Comparison of ENCODE assay signal across 1 cellular context in the genomic region with DNA sequence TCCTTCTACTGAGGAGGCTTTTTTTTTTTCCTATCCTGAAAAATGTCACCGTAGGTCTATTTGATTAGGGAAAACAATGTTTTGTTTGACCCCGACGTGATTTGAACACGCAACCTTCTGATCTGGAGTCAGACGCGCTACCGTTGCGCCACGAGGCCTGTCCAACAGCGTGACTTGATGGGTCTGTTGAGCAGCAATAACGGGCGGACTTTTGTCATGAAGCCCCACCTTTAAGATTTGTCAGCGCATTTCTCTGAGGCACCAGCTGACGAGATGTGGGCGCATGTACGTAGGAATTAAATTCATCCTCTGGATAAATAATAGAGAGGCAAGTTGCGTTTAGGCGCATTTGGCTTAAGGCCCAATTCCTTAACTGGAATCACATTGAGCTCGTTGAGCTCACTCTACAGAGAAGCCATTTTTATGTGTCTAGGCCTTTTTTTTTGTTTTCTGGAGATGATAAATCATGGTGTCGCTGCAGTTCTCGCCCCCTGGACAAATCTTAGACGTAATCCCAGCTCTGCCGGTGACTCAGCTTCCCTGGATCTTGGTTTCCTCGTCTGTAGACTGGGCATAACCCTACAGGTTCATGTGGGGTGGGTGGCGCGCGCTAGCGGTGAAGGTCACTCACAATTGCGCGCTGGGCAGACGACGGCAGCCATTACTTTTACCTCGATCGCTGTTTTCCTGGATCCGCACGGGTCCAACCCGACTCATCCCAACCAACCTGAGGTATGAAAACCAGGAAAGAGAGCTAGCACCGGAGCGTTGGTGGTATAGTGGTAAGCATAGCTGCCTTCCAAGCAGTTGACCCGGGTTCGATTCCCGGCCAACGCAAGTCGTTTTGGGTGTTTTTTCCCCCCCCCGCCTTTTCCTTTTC.
A peak's percentile ranks its signal among the peaks of the same experiment; 100 is the strongest.
TF ChIP-seq lines count a peak whose summit lies in the region.

No MANE protein-coding gene starts in this region.

TF ChIP-seq in HepG2, 621 proteins besides CTCF, POLR2A, EP300 and RAD21 (continued from another document and continues in another):
- TF ChIP-seq ZNF879 (CRISPR knock-in tag; IDR thresholded peaks at IDR 0.05): no peak
- 0 out of 2 replicates have a peak, but pooled peaks have one; percentile 12 for TF ChIP-seq ZNF891 (CRISPR knock-in tag; IDR thresholded peaks at IDR 0.05)
- no peak for TF ChIP-seq HNRNPLL (IDR thresholded peaks at IDR 0.05; ENCODE audit: low read depth, low read length, poor library complexity, severe bottlenecking)
- peak; percentile 67; the same call in 1 of the 2 replicates for TF ChIP-seq MAZ (IDR thresholded peaks at IDR 0.05; ENCODE audit: borderline replicate concordance, low read depth, low read length)
- peak; percentile 28; the same call in 1 of the 2 replicates for TF ChIP-seq MAZ (CRISPR knock-in tag; IDR thresholded peaks at IDR 0.05; ENCODE audit: low read depth)
- peak; percentile 12 for TF ChIP-seq ZNF580 (CRISPR knock-in tag; IDR thresholded peaks at IDR 0.05; ENCODE audit: borderline replicate concordance, low read depth)
- TF ChIP-seq MTF1 (CRISPR knock-in tag; IDR thresholded peaks at IDR 0.05): no peak
- TF ChIP-seq ZBTB38 (CRISPR knock-in tag; IDR thresholded peaks at IDR 0.05): peak; percentile 54; the same call in 1 of the 2 replicates
- 0 out of 2 replicates have a peak, but pooled peaks have one; percentile 57 for TF ChIP-seq ZFP1 (CRISPR knock-in tag; IDR thresholded peaks at IDR 0.05)
- TF ChIP-seq, protein P1, sequence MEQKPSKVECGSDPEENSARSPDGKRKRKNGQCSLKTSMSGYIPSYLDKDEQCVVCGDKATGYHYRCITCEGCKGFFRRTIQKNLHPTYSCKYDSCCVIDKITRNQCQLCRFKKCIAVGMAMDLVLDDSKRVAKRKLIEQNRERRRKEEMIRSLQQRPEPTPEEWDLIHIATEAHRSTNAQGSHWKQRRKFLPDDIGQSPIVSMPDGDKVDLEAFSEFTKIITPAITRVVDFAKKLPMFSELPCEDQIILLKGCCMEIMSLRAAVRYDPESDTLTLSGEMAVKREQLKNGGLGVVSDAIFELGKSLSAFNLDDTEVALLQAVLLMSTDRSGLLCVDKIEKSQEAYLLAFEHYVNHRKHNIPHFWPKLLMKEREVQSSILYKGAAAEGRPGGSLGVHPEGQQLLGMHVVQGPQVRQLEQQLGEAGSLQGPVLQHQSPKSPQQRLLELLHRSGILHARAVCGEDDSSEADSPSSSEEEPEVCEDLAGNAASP (CRISPR knock-in tag; IDR thresholded peaks at IDR 0.05; ENCODE audit: borderline replicate concordance): peak; percentile 81
- peak; percentile 45; the same call in 1 of the 2 replicates for TF ChIP-seq SIN3B (IDR thresholded peaks at IDR 0.05; ENCODE audit: low read length)
- peak; percentile 35; the same call in 1 of the 2 replicates for TF ChIP-seq DR1 (CRISPR knock-in tag; IDR thresholded peaks at IDR 0.05)
- TF ChIP-seq ZNF629 (CRISPR knock-in tag; conservative IDR thresholded peaks at IDR 0.05): peak; percentile 86
- TF ChIP-seq HIC2 (CRISPR knock-in tag; IDR thresholded peaks at IDR 0.05; ENCODE audit: low read depth): no peak
- TF ChIP-seq, protein P2, sequence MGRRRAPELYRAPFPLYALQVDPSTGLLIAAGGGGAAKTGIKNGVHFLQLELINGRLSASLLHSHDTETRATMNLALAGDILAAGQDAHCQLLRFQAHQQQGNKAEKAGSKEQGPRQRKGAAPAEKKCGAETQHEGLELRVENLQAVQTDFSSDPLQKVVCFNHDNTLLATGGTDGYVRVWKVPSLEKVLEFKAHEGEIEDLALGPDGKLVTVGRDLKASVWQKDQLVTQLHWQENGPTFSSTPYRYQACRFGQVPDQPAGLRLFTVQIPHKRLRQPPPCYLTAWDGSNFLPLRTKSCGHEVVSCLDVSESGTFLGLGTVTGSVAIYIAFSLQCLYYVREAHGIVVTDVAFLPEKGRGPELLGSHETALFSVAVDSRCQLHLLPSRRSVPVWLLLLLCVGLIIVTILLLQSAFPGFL (CRISPR knock-in tag; IDR thresholded peaks at IDR 0.05): no peak
- peak; percentile 0; the same call in 1 of the 2 replicates for TF ChIP-seq KDM3A (CRISPR knock-in tag; IDR thresholded peaks at IDR 0.05; ENCODE audit: low read depth)
- TF ChIP-seq ZBED4 (CRISPR knock-in tag; IDR thresholded peaks at IDR 0.05; ENCODE audit: borderline replicate concordance): peak; percentile 50
- no peak for TF ChIP-seq ZNF30 (CRISPR knock-in tag; IDR thresholded peaks at IDR 0.05)
- no peak; the same call in 1 of the 2 replicates for TF ChIP-seq RNF2 (conservative IDR thresholded peaks at IDR 0.05; ENCODE audit: low read depth)
- TF ChIP-seq, protein P3, sequence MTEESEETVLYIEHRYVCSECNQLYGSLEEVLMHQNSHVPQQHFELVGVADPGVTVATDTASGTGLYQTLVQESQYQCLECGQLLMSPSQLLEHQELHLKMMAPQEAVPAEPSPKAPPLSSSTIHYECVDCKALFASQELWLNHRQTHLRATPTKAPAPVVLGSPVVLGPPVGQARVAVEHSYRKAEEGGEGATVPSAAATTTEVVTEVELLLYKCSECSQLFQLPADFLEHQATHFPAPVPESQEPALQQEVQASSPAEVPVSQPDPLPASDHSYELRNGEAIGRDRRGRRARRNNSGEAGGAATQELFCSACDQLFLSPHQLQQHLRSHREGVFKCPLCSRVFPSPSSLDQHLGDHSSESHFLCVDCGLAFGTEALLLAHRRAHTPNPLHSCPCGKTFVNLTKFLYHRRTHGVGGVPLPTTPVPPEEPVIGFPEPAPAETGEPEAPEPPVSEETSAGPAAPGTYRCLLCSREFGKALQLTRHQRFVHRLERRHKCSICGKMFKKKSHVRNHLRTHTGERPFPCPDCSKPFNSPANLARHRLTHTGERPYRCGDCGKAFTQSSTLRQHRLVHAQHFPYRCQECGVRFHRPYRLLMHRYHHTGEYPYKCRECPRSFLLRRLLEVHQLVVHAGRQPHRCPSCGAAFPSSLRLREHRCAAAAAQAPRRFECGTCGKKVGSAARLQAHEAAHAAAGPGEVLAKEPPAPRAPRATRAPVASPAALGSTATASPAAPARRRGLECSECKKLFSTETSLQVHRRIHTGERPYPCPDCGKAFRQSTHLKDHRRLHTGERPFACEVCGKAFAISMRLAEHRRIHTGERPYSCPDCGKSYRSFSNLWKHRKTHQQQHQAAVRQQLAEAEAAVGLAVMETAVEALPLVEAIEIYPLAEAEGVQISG (CRISPR knock-in tag; IDR thresholded peaks at IDR 0.05): peak; percentile 50
- TF ChIP-seq, protein P4, sequence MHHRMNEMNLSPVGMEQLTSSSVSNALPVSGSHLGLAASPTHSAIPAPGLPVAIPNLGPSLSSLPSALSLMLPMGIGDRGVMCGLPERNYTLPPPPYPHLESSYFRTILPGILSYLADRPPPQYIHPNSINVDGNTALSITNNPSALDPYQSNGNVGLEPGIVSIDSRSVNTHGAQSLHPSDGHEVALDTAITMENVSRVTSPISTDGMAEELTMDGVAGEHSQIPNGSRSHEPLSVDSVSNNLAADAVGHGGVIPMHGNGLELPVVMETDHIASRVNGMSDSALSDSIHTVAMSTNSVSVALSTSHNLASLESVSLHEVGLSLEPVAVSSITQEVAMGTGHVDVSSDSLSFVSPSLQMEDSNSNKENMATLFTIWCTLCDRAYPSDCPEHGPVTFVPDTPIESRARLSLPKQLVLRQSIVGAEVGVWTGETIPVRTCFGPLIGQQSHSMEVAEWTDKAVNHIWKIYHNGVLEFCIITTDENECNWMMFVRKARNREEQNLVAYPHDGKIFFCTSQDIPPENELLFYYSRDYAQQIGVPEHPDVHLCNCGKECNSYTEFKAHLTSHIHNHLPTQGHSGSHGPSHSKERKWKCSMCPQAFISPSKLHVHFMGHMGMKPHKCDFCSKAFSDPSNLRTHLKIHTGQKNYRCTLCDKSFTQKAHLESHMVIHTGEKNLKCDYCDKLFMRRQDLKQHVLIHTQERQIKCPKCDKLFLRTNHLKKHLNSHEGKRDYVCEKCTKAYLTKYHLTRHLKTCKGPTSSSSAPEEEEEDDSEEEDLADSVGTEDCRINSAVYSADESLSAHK (CRISPR knock-in tag; IDR thresholded peaks at IDR 0.05; ENCODE audit: borderline replicate concordance): 0 out of 2 replicates have a peak, but pooled peaks have one; percentile 53
- TF ChIP-seq ZNF766 (CRISPR knock-in tag; IDR thresholded peaks at IDR 0.05; ENCODE audit: borderline replicate concordance): no peak
- peak; percentile 57 for TF ChIP-seq MEIS2 (CRISPR knock-in tag; IDR thresholded peaks at IDR 0.05)
- TF ChIP-seq REL (CRISPR knock-in tag; conservative IDR thresholded peaks at IDR 0.05): no peak
- peak; percentile 12; the same call in 1 of the 2 replicates for TF ChIP-seq KMT2B (CRISPR knock-in tag; IDR thresholded peaks at IDR 0.05)
- TF ChIP-seq PRPF4 (IDR thresholded peaks at IDR 0.05; ENCODE audit: low read depth, low read length, poor library complexity, severe bottlenecking): no peak
- no peak for TF ChIP-seq HNRNPH1 (optimal IDR thresholded peaks at IDR 0.05; ENCODE audit: low read depth, low read length)
- peak; percentile 89 for TF ChIP-seq ZNF331 (CRISPR knock-in tag; IDR thresholded peaks at IDR 0.05)
- TF ChIP-seq EED (CRISPR knock-in tag; IDR thresholded peaks at IDR 0.05): no peak
- TF ChIP-seq, protein P5, sequence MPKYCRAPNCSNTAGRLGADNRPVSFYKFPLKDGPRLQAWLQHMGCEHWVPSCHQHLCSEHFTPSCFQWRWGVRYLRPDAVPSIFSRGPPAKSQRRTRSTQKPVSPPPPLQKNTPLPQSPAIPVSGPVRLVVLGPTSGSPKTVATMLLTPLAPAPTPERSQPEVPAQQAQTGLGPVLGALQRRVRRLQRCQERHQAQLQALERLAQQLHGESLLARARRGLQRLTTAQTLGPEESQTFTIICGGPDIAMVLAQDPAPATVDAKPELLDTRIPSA (CRISPR knock-in tag; IDR thresholded peaks at IDR 0.05; ENCODE audit: borderline replicate concordance): no peak
- TF ChIP-seq RFXAP (CRISPR knock-in tag; IDR thresholded peaks at IDR 0.05; ENCODE audit: borderline replicate concordance): peak; percentile 27; the same call in 1 of the 2 replicates
- peak; percentile 52; the same call in 1 of the 2 replicates for TF ChIP-seq ZKSCAN8 (CRISPR knock-in tag; IDR thresholded peaks at IDR 0.05; ENCODE audit: borderline replicate concordance)
- TF ChIP-seq, protein P6, sequence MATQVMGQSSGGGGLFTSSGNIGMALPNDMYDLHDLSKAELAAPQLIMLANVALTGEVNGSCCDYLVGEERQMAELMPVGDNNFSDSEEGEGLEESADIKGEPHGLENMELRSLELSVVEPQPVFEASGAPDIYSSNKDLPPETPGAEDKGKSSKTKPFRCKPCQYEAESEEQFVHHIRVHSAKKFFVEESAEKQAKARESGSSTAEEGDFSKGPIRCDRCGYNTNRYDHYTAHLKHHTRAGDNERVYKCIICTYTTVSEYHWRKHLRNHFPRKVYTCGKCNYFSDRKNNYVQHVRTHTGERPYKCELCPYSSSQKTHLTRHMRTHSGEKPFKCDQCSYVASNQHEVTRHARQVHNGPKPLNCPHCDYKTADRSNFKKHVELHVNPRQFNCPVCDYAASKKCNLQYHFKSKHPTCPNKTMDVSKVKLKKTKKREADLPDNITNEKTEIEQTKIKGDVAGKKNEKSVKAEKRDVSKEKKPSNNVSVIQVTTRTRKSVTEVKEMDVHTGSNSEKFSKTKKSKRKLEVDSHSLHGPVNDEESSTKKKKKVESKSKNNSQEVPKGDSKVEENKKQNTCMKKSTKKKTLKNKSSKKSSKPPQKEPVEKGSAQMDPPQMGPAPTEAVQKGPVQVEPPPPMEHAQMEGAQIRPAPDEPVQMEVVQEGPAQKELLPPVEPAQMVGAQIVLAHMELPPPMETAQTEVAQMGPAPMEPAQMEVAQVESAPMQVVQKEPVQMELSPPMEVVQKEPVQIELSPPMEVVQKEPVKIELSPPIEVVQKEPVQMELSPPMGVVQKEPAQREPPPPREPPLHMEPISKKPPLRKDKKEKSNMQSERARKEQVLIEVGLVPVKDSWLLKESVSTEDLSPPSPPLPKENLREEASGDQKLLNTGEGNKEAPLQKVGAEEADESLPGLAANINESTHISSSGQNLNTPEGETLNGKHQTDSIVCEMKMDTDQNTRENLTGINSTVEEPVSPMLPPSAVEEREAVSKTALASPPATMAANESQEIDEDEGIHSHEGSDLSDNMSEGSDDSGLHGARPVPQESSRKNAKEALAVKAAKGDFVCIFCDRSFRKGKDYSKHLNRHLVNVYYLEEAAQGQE (IDR thresholded peaks at IDR 0.05; ENCODE audit: borderline replicate concordance in 1 of 2, low read depth in 1 of 2, low read length in 2 of 2): no peak
